8 cellular contexts compared by ENCODE assay signal in genomic region chr15:63276342-63277043, GRCh38. TPM values are rescaled to one million over a fixed set of nuclear protein-coding genes. Genes with fewer than 3 reads are reported as not detected.
DNase-seq lines count a peak whose midpoint lies in the region; ATAC-seq and TF ChIP-seq lines count a peak whose summit lies in the region.

No MANE protein-coding gene starts in this region.

- H3K36me3 ChIP-seq in SJSA1 = peaks cover 22% of the 10 kb centered on the region
- H3K36me3 ChIP-seq in fibroblast of lung (ENCODE audit: control insufficient read depth, insufficient read depth, low read length) = no peaks in the 10 kb centered on the region

- no peaks in the 10 kb centered on the region for H3K27me3 Mint-ChIP-seq in T-helper 2 cell treated with Interferon-gamma antibody and Interleukin-4, amounts not matched to agents 5 μg/mL and 100 μg/mL, for 36 hours (ENCODE audit: low read depth)

- peaks cover 18% of the 10 kb centered on the region for H3K36me3 Mint-ChIP-seq in T-helper 2 cell treated with Interferon-gamma antibody and Interleukin-4, amounts not matched to agents 5 μg/mL and 100 μg/mL, for 36 hours (ENCODE audit: low read depth)

- peaks cover 34% of the 10 kb centered on the region for H3K4me1 Mint-ChIP-seq in T-helper 2 cell treated with Interferon-gamma antibody and Interleukin-4, amounts not matched to agents 5 μg/mL and 100 μg/mL, for 36 hours (ENCODE audit: low read depth)

- H2AFZ ChIP-seq in fibroblast of lung (ENCODE audit: low read length) = peak overlapping the region; percentile 19

- H3K4me1 ChIP-seq in SJSA1 (replicated peaks) = peaks cover 17% of the 10 kb centered on the region
- H3K4me1 ChIP-seq in fibroblast of lung (ENCODE audit: control insufficient read depth, extremely low read depth, insufficient read depth, low read length) = peaks cover 3% of the 10 kb centered on the region

- peak overlapping the region; percentile 84 for H3K4me3 Mint-ChIP-seq in T-helper 2 cell treated with Interferon-gamma antibody and Interleukin-4, amounts not matched to agents 5 μg/mL and 100 μg/mL, for 36 hours

- peak overlapping the region; percentile 90 for H3K27ac ChIP-seq in SJSA1
- H3K27ac ChIP-seq in fibroblast of lung (ENCODE audit: insufficient read depth, low read length) = peak overlapping the region; percentile 61

- no peaks in the 10 kb centered on the region for H4K20me1 ChIP-seq in fibroblast of lung (ENCODE audit: control insufficient read depth, extremely low read depth, insufficient read depth, low read length)

- no peak for ATAC-seq in GM18868 (IDR thresholded peaks at IDR 0.05; ENCODE audit: unreplicated experiment)

- no peaks in the 10 kb centered on the region for H3K9me3 Mint-ChIP-seq in T-helper 2 cell treated with Interferon-gamma antibody and Interleukin-4, amounts not matched to agents 5 μg/mL and 100 μg/mL, for 36 hours

- peak overlapping the region; percentile 91 for H3K4me2 ChIP-seq in fibroblast of lung (ENCODE audit: extremely low read depth, insufficient read depth, low read length)

- peak overlapping the region; percentile 78 for H3K9ac ChIP-seq in fibroblast of lung (ENCODE audit: insufficient read depth, low read length)

- no peak for DNase-seq in T-helper 2 cell treated with Interferon-gamma antibody and Interleukin-4, amounts not matched to agents 5 μg/mL and 100 μg/mL, for 36 hours (ENCODE audit: low spot score)
- DNase-seq in T-helper 2 cell = no peak
- no peak for DNase-seq in SJSA1 (ENCODE audit: low read depth in 1 of 2, low spot score in 2 of 2)
- no peak for DNase-seq in fibroblast of lung (ENCODE audit: low read depth in 2 of 2)
- peak; percentile 24 for DNase-seq in pons (ENCODE audit: low spot score)
- no peak for DNase-seq in MV-4-11 (lab: John Stamatoyannopoulos, UW)
- no peak for DNase-seq in HPDE6-E6E7 (ENCODE audit: extremely low spot score)

- H3K4me3 ChIP-seq in SJSA1 = peak overlapping the region; percentile 92
- peak overlapping the region; percentile 54 to 90 (median 58) for H3K4me3 ChIP-seq in fibroblast of lung (replicated peaks in 1 of 4; ENCODE audit: control extremely low read depth in 1 of 4, insufficient read depth in 1 of 4, low read depth in 3 of 4, low read length in 4 of 4)

- H3K27me3 ChIP-seq in SJSA1 (replicated peaks) (no peaks in the 10 kb centered on the region), fibroblast of lung (ENCODE audit: control insufficient read depth, insufficient read depth, low read length) (no peaks in the 10 kb centered on the region)

- TF ChIP-seq CTCF in fibroblast of lung (conservative IDR thresholded peaks at IDR 0.05 in 1 of 2, IDR thresholded peaks at IDR 0.05 in 1 of 2; ENCODE audit: low read depth in 1 of 2, low read length in 2 of 2) = no peak

- H3K9me3 ChIP-seq in SJSA1 (replicated peaks) = 0 out of 2 replicates have a peak, but pooled peaks cover 2% of the 10 kb centered on the region
- H3K9me3 ChIP-seq in fibroblast of lung (ENCODE audit: control insufficient read depth, insufficient read depth, low read depth, low read length) = no peaks in the 10 kb centered on the region

- peak overlapping the region; percentile 81 for H3K27ac Mint-ChIP-seq in T-helper 2 cell treated with Interferon-gamma antibody and Interleukin-4, amounts not matched to agents 5 μg/mL and 100 μg/mL, for 36 hours

- peaks cover 3% of the 10 kb centered on the region for H3K79me2 ChIP-seq in fibroblast of lung (ENCODE audit: control insufficient read depth, insufficient read depth, low read length)

RNA-seq across cellular contexts. Expression of gene APH1B, which starts 0.9 kb away (rescaled TPM):
- total RNA-seq in SJSA1 (2014; rRNA removed; shearing (Covaris generic)) = 24.1 and 26.8 TPM in 2 replicates
- total RNA-seq in fibroblast of lung = 15.4 and 32.2 TPM in 2 replicates
- 21.9 and 23.5 TPM in 2 replicates for polyA plus RNA-seq in fibroblast of lung
- polyA plus RNA-seq in fibroblast of lung (2012) = 16.5 and 16.6 TPM in 2 replicates
- polyA minus RNA-seq in fibroblast of lung (ENCODE audit: low replicate concordance) = 12.1 and 23.2 TPM in 2 replicates
